Comparison of ENCODE assay signal across 1 cellular context in the genomic region with DNA sequence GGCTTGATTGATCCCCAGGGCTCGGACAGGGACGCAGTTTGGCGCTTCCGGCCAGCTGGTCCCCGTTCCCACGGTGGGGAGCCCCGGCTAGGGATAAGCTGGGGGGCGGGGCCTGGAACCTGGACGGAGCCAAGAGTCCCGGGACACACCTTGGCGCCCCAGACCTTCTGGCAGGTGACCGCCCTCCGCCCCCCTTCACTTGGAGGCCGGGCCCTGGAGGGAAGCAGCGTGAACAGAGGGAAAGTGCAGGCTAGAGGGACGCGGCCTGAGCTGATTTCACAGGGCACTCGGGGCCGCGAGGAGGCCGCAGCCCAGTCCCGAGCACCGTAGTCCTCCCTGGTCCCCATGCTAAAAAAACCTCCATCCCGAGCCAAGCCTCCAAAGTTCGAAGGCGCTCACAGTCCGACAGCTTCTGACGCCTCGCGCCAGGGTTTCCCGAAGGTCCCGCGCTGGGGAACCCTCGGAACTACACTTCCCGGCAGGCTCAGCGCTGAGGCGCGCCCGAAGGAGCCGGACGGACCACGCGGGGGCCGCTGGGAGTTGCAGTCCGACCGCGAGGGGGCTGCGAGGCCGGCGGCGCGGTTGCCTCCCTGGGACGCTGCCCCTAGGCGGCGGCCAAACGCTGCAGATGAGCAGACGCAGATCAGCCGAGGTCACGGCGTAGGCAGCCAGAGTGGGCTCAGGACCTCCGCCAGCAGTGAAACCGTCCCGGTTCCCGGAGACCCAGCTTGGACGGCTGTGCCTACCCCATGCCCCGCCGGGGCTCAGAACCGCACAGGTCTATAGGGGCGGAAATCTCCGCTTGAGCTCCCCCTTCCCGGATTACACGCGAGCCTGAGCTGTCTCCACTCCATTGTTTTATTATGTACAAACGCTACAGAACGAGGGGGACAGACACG.
TF ChIP-seq lines count a peak whose summit lies in the region.

A gene with protein sequence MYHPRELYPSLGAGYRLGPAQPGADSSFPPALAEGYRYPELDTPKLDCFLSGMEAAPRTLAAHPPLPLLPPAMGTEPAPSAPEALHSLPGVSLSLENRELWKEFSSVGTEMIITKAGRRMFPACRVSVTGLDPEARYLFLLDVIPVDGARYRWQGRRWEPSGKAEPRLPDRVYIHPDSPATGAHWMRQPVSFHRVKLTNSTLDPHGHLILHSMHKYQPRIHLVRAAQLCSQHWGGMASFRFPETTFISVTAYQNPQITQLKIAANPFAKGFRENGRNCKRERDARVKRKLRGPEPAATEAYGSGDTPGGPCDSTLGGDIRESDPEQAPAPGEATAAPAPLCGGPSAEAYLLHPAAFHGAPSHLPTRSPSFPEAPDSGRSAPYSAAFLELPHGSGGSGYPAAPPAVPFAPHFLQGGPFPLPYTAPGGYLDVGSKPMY (minus strand): TSS at position 451 of the 899 bp plus-strand sequence. CDS start 731 bp downstream, outside the sequence.

TF ChIP-seq in K562, 482 proteins besides CTCF, POLR2A, EP300 and RAD21 (continued from another document and continues in another):
- TF ChIP-seq, protein P1, sequence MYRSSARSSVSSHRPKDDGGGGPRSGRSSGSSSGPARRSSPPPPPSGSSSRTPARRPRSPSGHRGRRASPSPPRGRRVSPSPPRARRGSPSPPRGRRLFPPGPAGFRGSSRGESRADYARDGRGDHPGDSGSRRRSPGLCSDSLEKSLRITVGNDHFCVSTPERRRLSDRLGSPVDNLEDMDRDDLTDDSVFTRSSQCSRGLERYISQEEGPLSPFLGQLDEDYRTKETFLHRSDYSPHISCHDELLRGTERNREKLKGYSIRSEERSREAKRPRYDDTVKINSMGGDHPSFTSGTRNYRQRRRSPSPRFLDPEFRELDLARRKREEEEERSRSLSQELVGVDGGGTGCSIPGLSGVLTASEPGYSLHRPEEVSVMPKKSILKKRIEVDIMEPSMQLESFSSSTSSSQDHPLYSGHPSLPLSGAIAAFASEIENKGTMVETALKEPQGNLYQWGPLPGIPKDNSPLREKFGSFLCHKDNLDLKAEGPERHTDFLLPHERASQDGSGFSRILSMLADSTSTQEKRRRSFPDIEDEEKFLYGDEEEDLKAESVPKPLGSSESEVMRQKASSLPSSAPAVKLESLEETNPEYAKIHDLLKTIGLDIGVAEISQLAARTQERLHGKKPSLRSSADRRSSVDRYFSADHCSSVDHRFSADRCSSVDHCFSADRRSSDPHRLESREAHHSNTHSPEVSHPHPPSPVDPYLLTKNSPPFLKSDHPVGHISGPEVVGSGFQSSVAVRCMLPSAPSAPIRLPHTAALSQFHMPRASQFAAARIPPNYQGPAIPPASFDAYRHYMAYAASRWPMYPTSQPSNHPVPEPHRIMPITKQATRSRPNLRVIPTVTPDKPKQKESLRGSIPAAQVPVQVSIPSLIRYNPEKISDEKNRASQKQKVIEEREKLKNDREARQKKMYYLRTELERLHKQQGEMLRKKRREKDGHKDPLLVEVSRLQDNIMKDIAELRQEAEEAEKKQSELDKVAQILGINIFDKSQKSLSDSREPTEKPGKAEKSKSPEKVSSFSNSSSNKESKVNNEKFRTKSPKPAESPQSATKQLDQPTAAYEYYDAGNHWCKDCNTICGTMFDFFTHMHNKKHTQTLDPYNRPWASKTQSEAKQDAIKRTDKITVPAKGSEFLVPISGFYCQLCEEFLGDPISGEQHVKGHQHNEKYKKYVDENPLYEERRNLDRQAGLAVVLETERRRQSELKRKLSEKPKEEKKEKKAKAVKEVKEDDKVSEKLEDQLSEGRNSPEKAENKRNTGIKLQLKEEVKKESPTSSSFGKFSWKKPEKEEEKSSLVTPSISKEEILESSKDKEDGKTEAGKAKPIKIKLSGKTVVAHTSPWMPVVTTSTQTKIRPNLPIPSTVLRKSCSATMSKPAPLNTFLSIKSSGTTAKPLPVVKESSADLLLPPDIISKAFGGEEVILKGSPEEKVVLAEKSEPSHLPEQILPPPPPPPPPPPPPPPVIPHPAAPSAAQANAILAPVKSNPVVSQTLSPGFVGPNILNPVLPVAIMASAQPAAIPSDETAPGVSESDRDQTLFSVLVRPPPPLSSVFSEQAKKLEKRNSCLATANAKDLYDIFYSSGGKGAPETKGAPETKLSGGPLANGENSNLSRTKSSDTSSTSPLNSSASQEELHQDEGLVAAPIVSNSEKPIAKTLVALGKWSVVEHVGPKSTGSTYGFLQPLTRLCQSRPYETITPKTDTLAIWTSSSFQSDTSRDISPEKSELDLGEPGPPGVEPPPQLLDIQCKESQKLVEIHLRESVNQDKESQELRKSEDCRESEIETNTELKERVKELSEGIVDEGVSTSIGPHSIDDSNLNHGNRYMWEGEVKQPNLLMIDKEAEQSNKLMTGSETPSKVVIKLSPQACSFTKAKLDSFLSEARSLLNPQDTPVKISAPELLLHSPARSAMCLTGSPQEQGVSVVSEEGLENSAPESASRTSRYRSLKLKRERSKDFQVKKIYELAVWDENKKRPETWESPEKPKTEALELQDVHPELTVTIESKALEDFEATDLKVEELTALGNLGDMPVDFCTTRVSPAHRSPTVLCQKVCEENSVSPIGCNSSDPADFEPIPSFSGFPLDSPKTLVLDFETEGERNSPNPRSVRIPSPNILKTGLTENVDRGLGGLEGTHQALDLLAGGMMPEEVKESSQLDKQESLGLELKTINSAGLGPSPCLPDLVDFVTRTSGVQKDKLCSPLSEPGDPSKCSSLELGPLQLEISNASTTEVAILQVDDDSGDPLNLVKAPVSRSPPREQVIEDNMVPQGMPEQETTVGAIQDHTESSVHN (IDR thresholded peaks at IDR 0.05; ENCODE audit: borderline replicate concordance in 1 of 2, low read depth in 1 of 2) = no peak
- TF ChIP-seq MAFG (tag; conservative IDR thresholded peaks at IDR 0.05) = no peak
- TF ChIP-seq ATF1 (CRISPR knock-in tag; IDR thresholded peaks at IDR 0.05) = no peak
- no peak for TF ChIP-seq ATF1 (tag; IDR thresholded peaks at IDR 0.05)
- TF ChIP-seq ZNF76 (CRISPR knock-in tag; IDR thresholded peaks at IDR 0.05; ENCODE audit: borderline replicate concordance) = peak; percentile 86
- TF ChIP-seq ZNF263 (CRISPR knock-in tag; IDR thresholded peaks at IDR 0.05; ENCODE audit: borderline replicate concordance) = peak; percentile 60; the same call in 1 of the 2 replicates
- TF ChIP-seq, protein P2, sequence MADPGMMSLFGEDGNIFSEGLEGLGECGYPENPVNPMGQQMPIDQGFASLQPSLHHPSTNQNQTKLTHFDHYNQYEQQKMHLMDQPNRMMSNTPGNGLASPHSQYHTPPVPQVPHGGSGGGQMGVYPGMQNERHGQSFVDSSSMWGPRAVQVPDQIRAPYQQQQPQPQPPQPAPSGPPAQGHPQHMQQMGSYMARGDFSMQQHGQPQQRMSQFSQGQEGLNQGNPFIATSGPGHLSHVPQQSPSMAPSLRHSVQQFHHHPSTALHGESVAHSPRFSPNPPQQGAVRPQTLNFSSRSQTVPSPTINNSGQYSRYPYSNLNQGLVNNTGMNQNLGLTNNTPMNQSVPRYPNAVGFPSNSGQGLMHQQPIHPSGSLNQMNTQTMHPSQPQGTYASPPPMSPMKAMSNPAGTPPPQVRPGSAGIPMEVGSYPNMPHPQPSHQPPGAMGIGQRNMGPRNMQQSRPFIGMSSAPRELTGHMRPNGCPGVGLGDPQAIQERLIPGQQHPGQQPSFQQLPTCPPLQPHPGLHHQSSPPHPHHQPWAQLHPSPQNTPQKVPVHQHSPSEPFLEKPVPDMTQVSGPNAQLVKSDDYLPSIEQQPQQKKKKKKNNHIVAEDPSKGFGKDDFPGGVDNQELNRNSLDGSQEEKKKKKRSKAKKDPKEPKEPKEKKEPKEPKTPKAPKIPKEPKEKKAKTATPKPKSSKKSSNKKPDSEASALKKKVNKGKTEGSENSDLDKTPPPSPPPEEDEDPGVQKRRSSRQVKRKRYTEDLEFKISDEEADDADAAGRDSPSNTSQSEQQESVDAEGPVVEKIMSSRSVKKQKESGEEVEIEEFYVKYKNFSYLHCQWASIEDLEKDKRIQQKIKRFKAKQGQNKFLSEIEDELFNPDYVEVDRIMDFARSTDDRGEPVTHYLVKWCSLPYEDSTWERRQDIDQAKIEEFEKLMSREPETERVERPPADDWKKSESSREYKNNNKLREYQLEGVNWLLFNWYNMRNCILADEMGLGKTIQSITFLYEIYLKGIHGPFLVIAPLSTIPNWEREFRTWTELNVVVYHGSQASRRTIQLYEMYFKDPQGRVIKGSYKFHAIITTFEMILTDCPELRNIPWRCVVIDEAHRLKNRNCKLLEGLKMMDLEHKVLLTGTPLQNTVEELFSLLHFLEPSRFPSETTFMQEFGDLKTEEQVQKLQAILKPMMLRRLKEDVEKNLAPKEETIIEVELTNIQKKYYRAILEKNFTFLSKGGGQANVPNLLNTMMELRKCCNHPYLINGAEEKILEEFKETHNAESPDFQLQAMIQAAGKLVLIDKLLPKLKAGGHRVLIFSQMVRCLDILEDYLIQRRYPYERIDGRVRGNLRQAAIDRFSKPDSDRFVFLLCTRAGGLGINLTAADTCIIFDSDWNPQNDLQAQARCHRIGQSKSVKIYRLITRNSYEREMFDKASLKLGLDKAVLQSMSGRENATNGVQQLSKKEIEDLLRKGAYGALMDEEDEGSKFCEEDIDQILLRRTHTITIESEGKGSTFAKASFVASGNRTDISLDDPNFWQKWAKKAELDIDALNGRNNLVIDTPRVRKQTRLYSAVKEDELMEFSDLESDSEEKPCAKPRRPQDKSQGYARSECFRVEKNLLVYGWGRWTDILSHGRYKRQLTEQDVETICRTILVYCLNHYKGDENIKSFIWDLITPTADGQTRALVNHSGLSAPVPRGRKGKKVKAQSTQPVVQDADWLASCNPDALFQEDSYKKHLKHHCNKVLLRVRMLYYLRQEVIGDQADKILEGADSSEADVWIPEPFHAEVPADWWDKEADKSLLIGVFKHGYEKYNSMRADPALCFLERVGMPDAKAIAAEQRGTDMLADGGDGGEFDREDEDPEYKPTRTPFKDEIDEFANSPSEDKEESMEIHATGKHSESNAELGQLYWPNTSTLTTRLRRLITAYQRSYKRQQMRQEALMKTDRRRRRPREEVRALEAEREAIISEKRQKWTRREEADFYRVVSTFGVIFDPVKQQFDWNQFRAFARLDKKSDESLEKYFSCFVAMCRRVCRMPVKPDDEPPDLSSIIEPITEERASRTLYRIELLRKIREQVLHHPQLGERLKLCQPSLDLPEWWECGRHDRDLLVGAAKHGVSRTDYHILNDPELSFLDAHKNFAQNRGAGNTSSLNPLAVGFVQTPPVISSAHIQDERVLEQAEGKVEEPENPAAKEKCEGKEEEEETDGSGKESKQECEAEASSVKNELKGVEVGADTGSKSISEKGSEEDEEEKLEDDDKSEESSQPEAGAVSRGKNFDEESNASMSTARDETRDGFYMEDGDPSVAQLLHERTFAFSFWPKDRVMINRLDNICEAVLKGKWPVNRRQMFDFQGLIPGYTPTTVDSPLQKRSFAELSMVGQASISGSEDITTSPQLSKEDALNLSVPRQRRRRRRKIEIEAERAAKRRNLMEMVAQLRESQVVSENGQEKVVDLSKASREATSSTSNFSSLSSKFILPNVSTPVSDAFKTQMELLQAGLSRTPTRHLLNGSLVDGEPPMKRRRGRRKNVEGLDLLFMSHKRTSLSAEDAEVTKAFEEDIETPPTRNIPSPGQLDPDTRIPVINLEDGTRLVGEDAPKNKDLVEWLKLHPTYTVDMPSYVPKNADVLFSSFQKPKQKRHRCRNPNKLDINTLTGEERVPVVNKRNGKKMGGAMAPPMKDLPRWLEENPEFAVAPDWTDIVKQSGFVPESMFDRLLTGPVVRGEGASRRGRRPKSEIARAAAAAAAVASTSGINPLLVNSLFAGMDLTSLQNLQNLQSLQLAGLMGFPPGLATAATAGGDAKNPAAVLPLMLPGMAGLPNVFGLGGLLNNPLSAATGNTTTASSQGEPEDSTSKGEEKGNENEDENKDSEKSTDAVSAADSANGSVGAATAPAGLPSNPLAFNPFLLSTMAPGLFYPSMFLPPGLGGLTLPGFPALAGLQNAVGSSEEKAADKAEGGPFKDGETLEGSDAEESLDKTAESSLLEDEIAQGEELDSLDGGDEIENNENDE (IDR thresholded peaks at IDR 0.05; ENCODE audit: low read depth, low read length) = no peak
- TF ChIP-seq PTTG1 (tag; IDR thresholded peaks at IDR 0.05; ENCODE audit: low read depth) = no peak
- TF ChIP-seq ZNF384 (IDR thresholded peaks at IDR 0.05; ENCODE audit: low read depth, low read length) = no peak
- peak; percentile 91 for TF ChIP-seq NCOA6 (IDR thresholded peaks at IDR 0.05)
- TF ChIP-seq, protein P3, sequence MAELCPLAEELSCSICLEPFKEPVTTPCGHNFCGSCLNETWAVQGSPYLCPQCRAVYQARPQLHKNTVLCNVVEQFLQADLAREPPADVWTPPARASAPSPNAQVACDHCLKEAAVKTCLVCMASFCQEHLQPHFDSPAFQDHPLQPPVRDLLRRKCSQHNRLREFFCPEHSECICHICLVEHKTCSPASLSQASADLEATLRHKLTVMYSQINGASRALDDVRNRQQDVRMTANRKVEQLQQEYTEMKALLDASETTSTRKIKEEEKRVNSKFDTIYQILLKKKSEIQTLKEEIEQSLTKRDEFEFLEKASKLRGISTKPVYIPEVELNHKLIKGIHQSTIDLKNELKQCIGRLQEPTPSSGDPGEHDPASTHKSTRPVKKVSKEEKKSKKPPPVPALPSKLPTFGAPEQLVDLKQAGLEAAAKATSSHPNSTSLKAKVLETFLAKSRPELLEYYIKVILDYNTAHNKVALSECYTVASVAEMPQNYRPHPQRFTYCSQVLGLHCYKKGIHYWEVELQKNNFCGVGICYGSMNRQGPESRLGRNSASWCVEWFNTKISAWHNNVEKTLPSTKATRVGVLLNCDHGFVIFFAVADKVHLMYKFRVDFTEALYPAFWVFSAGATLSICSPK (IDR thresholded peaks at IDR 0.05; ENCODE audit: borderline replicate concordance) = no peak
- no peak for TF ChIP-seq ZNF165 (CRISPR knock-in tag; IDR thresholded peaks at IDR 0.05; ENCODE audit: borderline replicate concordance)
- TF ChIP-seq LEF1 (IDR thresholded peaks at IDR 0.05) = no peak
- TF ChIP-seq CREM (IDR thresholded peaks at IDR 0.05; ENCODE audit: low read depth) = peak; percentile 89
- TF ChIP-seq, protein P4, sequence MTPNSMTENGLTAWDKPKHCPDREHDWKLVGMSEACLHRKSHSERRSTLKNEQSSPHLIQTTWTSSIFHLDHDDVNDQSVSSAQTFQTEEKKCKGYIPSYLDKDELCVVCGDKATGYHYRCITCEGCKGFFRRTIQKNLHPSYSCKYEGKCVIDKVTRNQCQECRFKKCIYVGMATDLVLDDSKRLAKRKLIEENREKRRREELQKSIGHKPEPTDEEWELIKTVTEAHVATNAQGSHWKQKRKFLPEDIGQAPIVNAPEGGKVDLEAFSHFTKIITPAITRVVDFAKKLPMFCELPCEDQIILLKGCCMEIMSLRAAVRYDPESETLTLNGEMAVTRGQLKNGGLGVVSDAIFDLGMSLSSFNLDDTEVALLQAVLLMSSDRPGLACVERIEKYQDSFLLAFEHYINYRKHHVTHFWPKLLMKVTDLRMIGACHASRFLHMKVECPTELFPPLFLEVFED (CRISPR knock-in tag; conservative IDR thresholded peaks at IDR 0.05) = no peak
- TF ChIP-seq GATA2 (CRISPR knock-in tag; IDR thresholded peaks at IDR 0.05) = no peak
- peak; percentile 52 for TF ChIP-seq CREB1 (IDR thresholded peaks at IDR 0.05)
- TF ChIP-seq CREB1 (CRISPR knock-in tag; IDR thresholded peaks at IDR 0.05) = peak; percentile 69; the same call in 1 of the 2 replicates
- 0 out of 2 replicates have a peak, but pooled peaks have one; percentile 68 for TF ChIP-seq ESRRB (CRISPR knock-in tag; IDR thresholded peaks at IDR 0.05; ENCODE audit: borderline replicate concordance)
- TF ChIP-seq ZNF354B (CRISPR knock-in tag; IDR thresholded peaks at IDR 0.05) = no peak
- TF ChIP-seq SAFB2 (IDR thresholded peaks at IDR 0.05; ENCODE audit: borderline replicate concordance, low read depth, low read length, severe bottlenecking) = no peak
- TF ChIP-seq, protein P5, sequence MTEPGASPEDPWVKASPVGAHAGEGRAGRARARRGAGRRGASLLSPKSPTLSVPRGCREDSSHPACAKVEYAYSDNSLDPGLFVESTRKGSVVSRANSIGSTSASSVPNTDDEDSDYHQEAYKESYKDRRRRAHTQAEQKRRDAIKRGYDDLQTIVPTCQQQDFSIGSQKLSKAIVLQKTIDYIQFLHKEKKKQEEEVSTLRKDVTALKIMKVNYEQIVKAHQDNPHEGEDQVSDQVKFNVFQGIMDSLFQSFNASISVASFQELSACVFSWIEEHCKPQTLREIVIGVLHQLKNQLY (CRISPR knock-in tag; conservative IDR thresholded peaks at IDR 0.05) = no peak
- no peak for TF ChIP-seq RFX5 (IDR thresholded peaks at IDR 0.05; ENCODE audit: low read depth, low read length)
- TF ChIP-seq ZNF224 (CRISPR knock-in tag; IDR thresholded peaks at IDR 0.05) = no peak
